1 cellular context compared by ENCODE assay signal in genomic region chr12:6102021-6102420, GRCh38. TPM values are rescaled to one million over a fixed set of nuclear protein-coding genes. Genes with fewer than 3 reads are reported as not detected.
"Had no signal": no experiment of that assay in that cellular context is flagged by ENCODE, and none has a peak within 500 bp of the region (broad histone marks: within the 10 kb centered on the region; RNA-seq: fewer than 3 reads in every experiment).

No MANE protein-coding gene starts in this region.

RNA-seq across cellular contexts. Expression of gene VWF, which starts 22.4 kb away (rescaled TPM):
- total RNA-seq: PC-3 had no signal
